Comparison of ENCODE assay signal across 16 cellular contexts in the genomic region with DNA sequence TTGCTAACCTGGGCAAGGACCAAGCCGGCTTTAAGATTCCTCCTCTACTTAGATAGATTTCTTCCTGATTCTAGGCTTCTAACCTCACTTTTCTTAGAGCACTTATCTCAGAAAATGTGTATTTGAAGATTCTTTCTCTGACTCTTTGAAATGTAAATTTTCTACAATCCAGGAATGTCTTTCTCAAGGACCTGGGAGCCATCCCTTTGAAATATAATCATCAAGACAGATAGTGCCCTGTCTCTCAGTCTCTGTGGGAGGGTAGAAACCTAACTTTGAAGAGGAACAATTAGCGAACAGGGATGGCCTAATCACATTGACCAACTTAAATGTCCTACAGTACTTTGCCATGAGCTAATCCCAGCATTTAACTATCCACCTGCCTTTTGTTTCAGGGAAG.
DNase-seq lines count a peak whose midpoint lies in the region; ATAC-seq and TF ChIP-seq lines count a peak whose summit lies in the region.
"Had no signal": no experiment of that assay in that cellular context is flagged by ENCODE, and none has a peak within 500 bp of the region (broad histone marks: within the 10 kb centered on the region; RNA-seq: fewer than 3 reads in every experiment).

No MANE protein-coding gene starts in this region.

- no peak overlapping the region for H3K4me3 Mint-ChIP-seq in T-helper 17 cell
- H3K4me3 Mint-ChIP-seq in stimulated activated effector memory CD8-positive, alpha-beta T cell treated with anti-CD3 and anti-CD28 coated beads, Interleukin-12 subunit alpha, Interleukin-12 subunit beta, amount 100 ng/mL, for 72 hours, result no peak overlapping the region
- H3K4me3 Mint-ChIP-seq: CD4-positive, CD25-positive, alpha-beta regulatory T cell; IgD-negative memory B cell had no signal

- no peak overlapping the region for H3K4me3 ChIP-seq in HUES48 (ENCODE audit: low read depth, low read length)
- no peak overlapping the region for H3K4me3 ChIP-seq in SU-DHL-6 (ENCODE audit: insufficient read depth, low read length, poor library complexity, severe bottlenecking)
- no peak overlapping the region for H3K4me3 ChIP-seq in left lung
- H3K4me3 ChIP-seq: BLaER1 treated with 17β-estradiol and CSF1 and Interleukin-3, amounts not matched to agents 10 nM and 100 nM; GM12878; HAP-1 had no signal

- DNase-seq in iPS DF 19.7 (ENCODE audit: low read depth, low spot score), result peak; percentile 33
- DNase-seq in islet precursor cell, result peak; percentile 51
- DNase-seq in NK-92 treated with Interleukin-12 subunit alpha and Interleukin-12 subunit beta, amount 100 ng/mL, for 24 hours (lab: John Stamatoyannopoulos, UW), result no peak
- no peak for DNase-seq in T-helper 17 cell
- no peak for DNase-seq in stimulated activated effector memory CD8-positive, alpha-beta T cell treated with anti-CD3 and anti-CD28 coated beads, Interleukin-12 subunit alpha, Interleukin-12 subunit beta, amount 100 ng/mL, for 72 hours (ENCODE audit: low spot score in 2 of 2)
- DNase-seq in left lung, result no peak
- DNase-seq: ACHN; CD4-positive, CD25-positive, alpha-beta regulatory T cell; GOT3 had no signal

- H3K36me3 ChIP-seq in HUES48 (ENCODE audit: control insufficient read depth, insufficient read depth, low read length) (no peaks in the 10 kb centered on the region), SU-DHL-6 (ENCODE audit: low read length) (no peaks in the 10 kb centered on the region; the same call in 1 of the 2 replicates), left lung (no peaks in the 10 kb centered on the region)
- H3K36me3 ChIP-seq: BLaER1 treated with 17β-estradiol and CSF1 and Interleukin-3, amounts not matched to agents 10 nM and 100 nM; HAP-1 had no signal

- H3K27ac Mint-ChIP-seq in T-helper 17 cell, result no peak overlapping the region
- H3K27ac Mint-ChIP-seq in stimulated activated effector memory CD8-positive, alpha-beta T cell treated with anti-CD3 and anti-CD28 coated beads, Interleukin-12 subunit alpha, Interleukin-12 subunit beta, amount 100 ng/mL, for 72 hours, result no peak overlapping the region
- H3K27ac Mint-ChIP-seq: CD4-positive, CD25-positive, alpha-beta regulatory T cell; IgD-negative memory B cell had no signal

- ATAC-seq in T-helper 17 cell (no peak), left lung (no peak)
- no peak for ATAC-seq in stimulated activated effector memory CD8-positive, alpha-beta T cell treated with anti-CD3 and anti-CD28 coated beads, Interleukin-12 subunit alpha, Interleukin-12 subunit beta, amount 100 ng/mL, for 72 hours
- ATAC-seq: GM12878 had no signal

- H4K20me1 ChIP-seq in SU-DHL-6 (ENCODE audit: low read depth, low read length), result no peaks in the 10 kb centered on the region
- H4K20me1 ChIP-seq: BLaER1 treated with 17β-estradiol and CSF1 and Interleukin-3, amounts not matched to agents 10 nM and 100 nM had no signal

- H3K79me2 ChIP-seq in SU-DHL-6 (ENCODE audit: insufficient read depth, low read length), result no peaks in the 10 kb centered on the region

- no peaks in the 10 kb centered on the region for H3K4me1 Mint-ChIP-seq in T-helper 17 cell
- no peaks in the 10 kb centered on the region for H3K4me1 Mint-ChIP-seq in stimulated activated effector memory CD8-positive, alpha-beta T cell treated with anti-CD3 and anti-CD28 coated beads, Interleukin-12 subunit alpha, Interleukin-12 subunit beta, amount 100 ng/mL, for 72 hours
- H3K4me1 Mint-ChIP-seq: CD4-positive, CD25-positive, alpha-beta regulatory T cell; IgD-negative memory B cell had no signal

- peak overlapping the region; percentile 70 for H2AFZ ChIP-seq in SU-DHL-6 (ENCODE audit: low read depth, low read length, severe bottlenecking)

- H3K27me3 Mint-ChIP-seq in T-helper 17 cell, result no peaks in the 10 kb centered on the region
- H3K27me3 Mint-ChIP-seq: CD4-positive, CD25-positive, alpha-beta regulatory T cell; IgD-negative memory B cell had no signal

- H3K27ac ChIP-seq in HUES48 (ENCODE audit: low read depth, low read length), result peak overlapping the region; percentile 76
- no peak overlapping the region for H3K27ac ChIP-seq in SU-DHL-6 (ENCODE audit: low read depth, low read length)
- no peak overlapping the region for H3K27ac ChIP-seq in left lung
- H3K27ac ChIP-seq: BLaER1 treated with 17β-estradiol and CSF1 and Interleukin-3, amounts not matched to agents 10 nM and 100 nM; HL-60 had no signal

- intact Hi-C loops in left lung (cut with DNase I), result no loop called here

- no peaks in the 10 kb centered on the region for H3K9me2 ChIP-seq in SU-DHL-6 (replicated peaks; ENCODE audit: insufficient read depth, low read length)

- H3F3A ChIP-seq in SU-DHL-6 (ENCODE audit: insufficient read depth), result no peaks in the 10 kb centered on the region

- no peak for TF ChIP-seq CTCF in SU-DHL-6 (IDR thresholded peaks at IDR 0.05; ENCODE audit: insufficient read depth, low read length, poor library complexity, severe bottlenecking)
- TF ChIP-seq CTCF in left lung (IDR thresholded peaks at IDR 0.05), result no peak

- H3K9ac ChIP-seq in HUES48 (ENCODE audit: low read depth, low read length), result no peak overlapping the region
- H3K9ac ChIP-seq in SU-DHL-6 (ENCODE audit: low read length), result no peak overlapping the region
- H3K9ac ChIP-seq: BLaER1 treated with 17β-estradiol and CSF1 and Interleukin-3, amounts not matched to agents 10 nM and 100 nM had no signal

- peaks cover 21% of the 10 kb centered on the region for H3K27me3 ChIP-seq in HUES48 (ENCODE audit: control insufficient read depth, insufficient read depth, low read length)
- H3K27me3 ChIP-seq in SU-DHL-6 (ENCODE audit: low read length), result no peaks in the 10 kb centered on the region
- no peaks in the 10 kb centered on the region for H3K27me3 ChIP-seq in left lung
- H3K27me3 ChIP-seq: BLaER1 treated with 17β-estradiol and CSF1 and Interleukin-3, amounts not matched to agents 10 nM and 100 nM had no signal

- H3K9me3 ChIP-seq in HUES48 (ENCODE audit: control insufficient read depth, insufficient read depth, low read length), result no peaks in the 10 kb centered on the region
- H3K9me3 ChIP-seq in SU-DHL-6 (ENCODE audit: insufficient read depth, low read length), result no peaks in the 10 kb centered on the region
- no peaks in the 10 kb centered on the region for H3K9me3 ChIP-seq in T-helper 17 cell (ENCODE audit: control insufficient read depth, low read length, poor library complexity, severe bottlenecking)
- H3K9me3 ChIP-seq in left lung, result peaks cover 0 to 5% of the 10 kb centered on the region in 2 donors
- H3K9me3 ChIP-seq: HAP-1 had no signal

- peaks cover 23% of the 10 kb centered on the region for H3K9me3 Mint-ChIP-seq in stimulated activated effector memory CD8-positive, alpha-beta T cell treated with anti-CD3 and anti-CD28 coated beads, Interleukin-12 subunit alpha, Interleukin-12 subunit beta, amount 100 ng/mL, for 72 hours

- H3K36me3 Mint-ChIP-seq in T-helper 17 cell (ENCODE audit: low read depth), result no peaks in the 10 kb centered on the region
- H3K36me3 Mint-ChIP-seq in stimulated activated effector memory CD8-positive, alpha-beta T cell treated with anti-CD3 and anti-CD28 coated beads, Interleukin-12 subunit alpha, Interleukin-12 subunit beta, amount 100 ng/mL, for 72 hours, result no peaks in the 10 kb centered on the region
- H3K36me3 Mint-ChIP-seq: CD4-positive, CD25-positive, alpha-beta regulatory T cell; IgD-negative memory B cell had no signal

- no peak overlapping the region for H3K4me2 ChIP-seq in SU-DHL-6 (ENCODE audit: low read depth, low read length, poor library complexity, severe bottlenecking)
- H3K4me2 ChIP-seq: BLaER1 treated with 17β-estradiol and CSF1 and Interleukin-3, amounts not matched to agents 10 nM and 100 nM had no signal

- H3K4me1 ChIP-seq in HUES48 (ENCODE audit: control insufficient read depth, insufficient read depth, low read length), result peaks cover 21% of the 10 kb centered on the region
- no peaks in the 10 kb centered on the region for H3K4me1 ChIP-seq in left lung
- H3K4me1 ChIP-seq: BLaER1 treated with 17β-estradiol and CSF1 and Interleukin-3, amounts not matched to agents 10 nM and 100 nM; HAP-1 had no signal

Comparison
In these comparisons a context has a peak if more than half of its experiments do, and no peak if none do; other contexts are left out.
1. DNase-seq: peak in iPS DF 19.7 (single experiment) and islet precursor cell (single experiment); none in NK-92 treated with Interleukin-12 subunit alpha and Interleukin-12 subunit beta, amount 100 ng/mL, for 24 hours (single experiment), T-helper 17 cell (0 of 3), stimulated activated effector memory CD8-positive, alpha-beta T cell treated with anti-CD3 and anti-CD28 coated beads, Interleukin-12 subunit alpha, Interleukin-12 subunit beta, amount 100 ng/mL, for 72 hours (0 of 2) and left lung (0 of 2).